20 cellular contexts compared by ENCODE assay signal in genomic region chr3:45333549-45333948, GRCh38. TPM values are rescaled to one million over a fixed set of nuclear protein-coding genes. Genes with fewer than 3 reads are reported as not detected.
A peak's percentile ranks its signal among the peaks of the same experiment; 100 is the strongest.
DNase-seq lines count a peak whose midpoint lies in the region; ATAC-seq, FAIRE-seq and TF ChIP-seq lines count a peak whose summit lies in the region.
"Had no signal": no experiment of that assay in that cellular context is flagged by ENCODE, and none has a peak within 500 bp of the region (broad histone marks: within the 10 kb centered on the region; RNA-seq: fewer than 3 reads in every experiment).

No MANE protein-coding gene starts in this region.

- no peak overlapping the region for H3K4me3 Mint-ChIP-seq in MCF 10A (ENCODE audit: unreplicated experiment)
- no peak overlapping the region for H3K4me3 Mint-ChIP-seq in CD4-positive, alpha-beta memory T cell
- H3K4me3 Mint-ChIP-seq: CD4-positive, alpha-beta T cell had no signal

- no peaks in the 10 kb centered on the region for H3K4me1 Mint-ChIP-seq in MCF 10A (ENCODE audit: insufficient read depth, unreplicated experiment)
- peaks cover 0 to 2% (median 0%) of the 10 kb centered on the region in 4 donors for H3K4me1 Mint-ChIP-seq in CD4-positive, alpha-beta memory T cell

- no peak overlapping the region for H4K8ac ChIP-seq in H1 (ENCODE audit: extremely low read depth, insufficient read depth, low read length)

- no peaks in the 10 kb centered on the region for H3K23me2 ChIP-seq in H1 (ENCODE audit: low read depth, low read length)

- TF ChIP-seq POLR2A in H1 (IDR thresholded peaks at IDR 0.05; ENCODE audit: control extremely low read depth in 1 of 2, low read depth in 2 of 2, low read length in 2 of 2) (no peak), tibial nerve (IDR thresholded peaks at IDR 0.05) (no peak)

- peak; percentile 13 for DNase-seq in MCF 10A (ENCODE audit: unreplicated experiment)
- no peak for DNase-seq in mammary epithelial cell
- peak; percentile 18 for DNase-seq in PC-3
- no peak for DNase-seq in H1 (ENCODE audit: low read depth in 1 of 2, low spot score in 2 of 2)
- DNase-seq in tibial nerve (ENCODE audit: low spot score in 2 of 2), result no peak
- DNase-seq in CD4-positive, alpha-beta memory T cell, result no peak
- DNase-seq: activated CD4-positive, CD25-positive, alpha-beta regulatory T cell; activated gamma-delta T cell treated with Interleukin-2 at 50 U/mL for 16 hours; CD4-positive, alpha-beta T cell; dermis blood vessel endothelial cell; KG1; left cardiac atrium; NCI-H2029 treated with DMSO at 0.1 percent for 48 hours; NCI-H526 treated with DMSO at 0.1 percent for 48 hours; stimulated activated CD4-positive, alpha-beta T cell treated with anti-CD3 and anti-CD28 coated beads, Interleukin-4, amount 100 ng/mL, for 24 hours; T-helper 1 cell had no signal

- POLR2A ChIA-PET in MCF 10A (lab: Yijun Ruan, JAX) (no interaction called here), PC-3 (lab: Charles Lee; ENCODE audit: unreplicated experiment) (no interaction called here), H1 (lab: Charles Lee; ENCODE audit: partially characterized antibody) (no interaction called here)
- POLR2A ChIA-PET in CD4-positive, alpha-beta memory T cell (lab: Charles Lee; ENCODE audit: partially characterized antibody), result no interaction called here

- H3K9ac ChIP-seq in mammary epithelial cell (ENCODE audit: insufficient read depth, low read length) (no peak overlapping the region), PC-3 (ENCODE audit: low read length) (no peak overlapping the region), H1 (replicated peaks in 1 of 4; ENCODE audit: extremely low read depth in 1 of 4, low read depth in 3 of 4, low read length in 3 of 4) (no peak overlapping the region)

- no peak overlapping the region for H2BK15ac ChIP-seq in H1 (ENCODE audit: low read length)

- H3K4me1 ChIP-seq in mammary epithelial cell (ENCODE audit: insufficient read depth, low read length), result no peaks in the 10 kb centered on the region
- peaks cover 7% of the 10 kb centered on the region; the same call in 1 of the 2 replicates for H3K4me1 ChIP-seq in PC-3 (ENCODE audit: insufficient read depth, low read length)
- peaks cover 3 to 16% (median 9%) of the 10 kb centered on the region in 4 experiments for H3K4me1 ChIP-seq in H1 (replicated peaks in 1 of 4; ENCODE audit: control insufficient read depth in 3 of 4, insufficient read depth in 4 of 4, low read length in 3 of 4)
- no peaks in the 10 kb centered on the region for H3K4me1 ChIP-seq in tibial nerve
- H3K4me1 ChIP-seq in CD4-positive, alpha-beta memory T cell (ENCODE audit: insufficient read depth, low read length), result no peaks in the 10 kb centered on the region
- H3K4me1 ChIP-seq: esophagus muscularis mucosa had no signal

- H3K9me2 ChIP-seq in PC-3 (replicated peaks; ENCODE audit: low read length), result no peaks in the 10 kb centered on the region

- TF ChIP-seq RAD21 in H1 (IDR thresholded peaks at IDR 0.05 in 1 of 2, conservative IDR thresholded peaks at IDR 0.05 in 1 of 2; ENCODE audit: low read depth in 2 of 2, low read length in 2 of 2), result peak in 1 of 2 experiments; percentile 24; a peak in 1 of 4 replicates

- no peaks in the 10 kb centered on the region for H3K79me1 ChIP-seq in H1 (ENCODE audit: low read depth, low read length)

- H3K27ac ChIP-seq in mammary epithelial cell (ENCODE audit: insufficient read depth, low read depth, low read length) (no peak overlapping the region), PC-3 (ENCODE audit: low read length) (no peak overlapping the region), H1 (ENCODE audit: low read depth, low read length) (no peak overlapping the region), tibial nerve (no peak overlapping the region)
- H3K27ac ChIP-seq in CD4-positive, alpha-beta memory T cell (ENCODE audit: low read depth, low read length), result no peak overlapping the region
- H3K27ac ChIP-seq: esophagus muscularis mucosa had no signal

- no peak overlapping the region for H3K27ac Mint-ChIP-seq in MCF 10A (ENCODE audit: low read depth, unreplicated experiment)
- no peak overlapping the region for H3K27ac Mint-ChIP-seq in CD4-positive, alpha-beta memory T cell
- H3K27ac Mint-ChIP-seq: CD4-positive, alpha-beta T cell had no signal

- peak overlapping the region; percentile 13; the same call in 1 of the 2 replicates for H3K18ac ChIP-seq in H1 (ENCODE audit: extremely low read depth, low read length)

- H2AK5ac ChIP-seq in H1 (ENCODE audit: low read depth, low read length), result no peak overlapping the region

- no peaks in the 10 kb centered on the region for H3F3A ChIP-seq in PC-3 (ENCODE audit: low read length, unreplicated experiment)

- H3K4me3 ChIP-seq in mammary epithelial cell (replicated peaks in 1 of 3; ENCODE audit: insufficient read depth in 1 of 3, low read depth in 2 of 3, low read length in 3 of 3) (no peak overlapping the region), PC-3 (ENCODE audit: low read length) (no peak overlapping the region), H1 (ENCODE audit: extremely low read depth in 1 of 4, insufficient read depth in 2 of 4, low read depth in 3 of 4, low read length in 4 of 4) (no peak overlapping the region), tibial nerve (no peak overlapping the region)
- H3K4me3 ChIP-seq in CD4-positive, alpha-beta memory T cell (ENCODE audit: low read length in 2 of 2), result no peak overlapping the region
- H3K4me3 ChIP-seq: esophagus muscularis mucosa had no signal

- H4K20me1 ChIP-seq in mammary epithelial cell (ENCODE audit: insufficient read depth, low read length) (no peaks in the 10 kb centered on the region), PC-3 (ENCODE audit: low read length) (no peaks in the 10 kb centered on the region), H1 (replicated peaks in 1 of 2; ENCODE audit: control insufficient read depth in 1 of 2, insufficient read depth in 2 of 2, low read length in 2 of 2) (no peaks in the 10 kb centered on the region)

- H2BK5ac ChIP-seq in H1 (ENCODE audit: low read depth, low read length), result no peak overlapping the region

- no peak overlapping the region for H3K56ac ChIP-seq in H1 (replicated peaks; ENCODE audit: insufficient read length, low read depth, low read length)

- no TSS peak for BruUV-seq in MCF 10A (replicated peaks; lab: Mats Ljungman, UMichigan)
- no TSS peak for BruUV-seq in mammary epithelial cell (replicated peaks; lab: Mats Ljungman, UMichigan)
- BruUV-seq in PC-3 (replicated peaks; lab: Mats Ljungman, UMichigan), result no TSS peak

- H3K4me2 ChIP-seq in mammary epithelial cell (ENCODE audit: insufficient read depth, low read depth, low read length) (no peak overlapping the region), PC-3 (ENCODE audit: low read length) (no peak overlapping the region), H1 (ENCODE audit: insufficient read depth in 1 of 2, low read depth in 2 of 2, low read length in 2 of 2) (no peak overlapping the region)

- H3K27me3 ChIP-seq in mammary epithelial cell (ENCODE audit: insufficient read depth, low read length), result peaks cover 2% of the 10 kb centered on the region
- H3K27me3 ChIP-seq in PC-3 (ENCODE audit: low read length), result peaks cover 13% of the 10 kb centered on the region; the same call in 1 of the 2 replicates
- no peaks in the 10 kb centered on the region for H3K27me3 ChIP-seq in H1 (replicated peaks in 1 of 4; ENCODE audit: control insufficient read depth in 3 of 4, extremely low read depth in 1 of 4, insufficient read depth in 3 of 4, low read length in 3 of 4)
- no peaks in the 10 kb centered on the region for H3K27me3 ChIP-seq in tibial nerve
- no peaks in the 10 kb centered on the region for H3K27me3 ChIP-seq in CD4-positive, alpha-beta memory T cell (ENCODE audit: insufficient read depth, low read length)

- H3K36me3 Mint-ChIP-seq in MCF 10A (ENCODE audit: insufficient read depth, unreplicated experiment), result no peaks in the 10 kb centered on the region
- no peaks in the 10 kb centered on the region for H3K36me3 Mint-ChIP-seq in CD4-positive, alpha-beta memory T cell

- no peak for TF ChIP-seq EP300 in H1 (IDR thresholded peaks at IDR 0.05; ENCODE audit: borderline replicate concordance in 1 of 2, low read depth in 2 of 2, low read length in 2 of 2)
- no peak for TF ChIP-seq EP300 in tibial nerve (IDR thresholded peaks at IDR 0.05)

- 47% methylated on average over 2 of the region's 2 CpGs for WGBS in mammary epithelial cell (ENCODE audit: low coverage, missing lambda C conversion rate)
- WGBS in H1 (ENCODE audit: extremely low coverage in 1 of 2, insufficient coverage in 1 of 2, insufficient read length in 1 of 2, insufficient replicate concordance in 2 of 2, low coverage in 1 of 2, low lambda C conversion rate in 2 of 2, missing lambda C conversion rate in 1 of 2), 2 experiments, result 52% methylated on average over 2 of the region's 2 CpGs; no CpG with 5 or more reads in 1 of the 2 experiments
- 58 to 68% methylated on average over 2 of the region's 2 CpGs for WGBS in tibial nerve, 2 donors

- intact Hi-C loops in MCF 10A (cut with micrococcal nuclease), result no loop called here
- intact Hi-C loops in mammary epithelial cell (cut with micrococcal nuclease), result no loop called here
- intact Hi-C loops in PC-3 (cut with micrococcal nuclease), result no loop called here
- intact Hi-C loops in CD4-positive, alpha-beta memory T cell (cut with micrococcal nuclease), result no loop called here

- H2BK20ac ChIP-seq in H1 (ENCODE audit: low read length), result no peak overlapping the region

- H3K9me3 ChIP-seq in mammary epithelial cell (replicated peaks; ENCODE audit: insufficient read depth, low read length) (no peaks in the 10 kb centered on the region), PC-3 (ENCODE audit: low read length) (no peaks in the 10 kb centered on the region), H1 (ENCODE audit: insufficient read depth in 2 of 2, low read depth in 1 of 2, low read length in 1 of 2) (no peaks in the 10 kb centered on the region), tibial nerve (no peaks in the 10 kb centered on the region)
- no peaks in the 10 kb centered on the region for H3K9me3 ChIP-seq in CD4-positive, alpha-beta memory T cell (ENCODE audit: control insufficient read depth in 1 of 2, low read length in 2 of 2)
- H3K9me3 ChIP-seq: esophagus muscularis mucosa had no signal

- no peak overlapping the region for H3K4ac ChIP-seq in H1 (replicated peaks; ENCODE audit: insufficient read length, low read depth, low read length)

- no peak overlapping the region for H2BK120ac ChIP-seq in H1 (replicated peaks; ENCODE audit: low read depth, low read length)

- H3K14ac ChIP-seq in H1 (ENCODE audit: insufficient read length), result no peak overlapping the region

- no peak overlapping the region for H4K91ac ChIP-seq in H1 (replicated peaks; ENCODE audit: insufficient read length, low read length)

- dilution Hi-C loops in mammary epithelial cell (cut with HindIII; ENCODE audit: low sequenced_read_pairs), result no loop called here

- H2AFZ ChIP-seq in mammary epithelial cell (ENCODE audit: low read depth, low read length) (no peak overlapping the region), PC-3 (ENCODE audit: low read length) (no peak overlapping the region), H1 (ENCODE audit: low read length) (no peak overlapping the region)

- no peak overlapping the region for H3K23ac ChIP-seq in H1 (ENCODE audit: insufficient read length)

- H2BK12ac ChIP-seq in H1 (ENCODE audit: low read depth, low read length), result no peak overlapping the region

- CTCF ChIA-PET in MCF 10A (lab: Yijun Ruan, JAX) (no interaction called here), mammary epithelial cell (lab: Charles Lee; ENCODE audit: low non-redundant PET) (no interaction called here), PC-3 (lab: Charles Lee) (no interaction called here), H1 (lab: Charles Lee; ENCODE audit: partially characterized antibody) (interaction anchor here (0.6 to 3.8 kb wide), 10 partner anchors 11 to 105 kb away, joined by 3 to 19 read pairs (median 4); no protein-coding TSS in a partner anchor)
- CTCF ChIA-PET in CD4-positive, alpha-beta memory T cell (lab: Charles Lee; ENCODE audit: partially characterized antibody), result no interaction called here

- TF ChIP-seq CTCF in MCF 10A (IDR thresholded peaks at IDR 0.05; ENCODE audit: unreplicated experiment), result no peak
- no peak for TF ChIP-seq CTCF in mammary epithelial cell (conservative IDR thresholded peaks at IDR 0.05 in 1 of 2, IDR thresholded peaks at IDR 0.05 in 1 of 2; ENCODE audit: extremely low read depth in 1 of 2, insufficient read depth in 1 of 2, low read depth in 1 of 2, low read length in 2 of 2)
- no peak for TF ChIP-seq CTCF in PC-3 (conservative IDR thresholded peaks at IDR 0.05; ENCODE audit: low read depth, low read length)
- TF ChIP-seq CTCF in H1 (IDR thresholded peaks at IDR 0.05; ENCODE audit: control extremely low read depth in 1 of 3, insufficient read depth in 1 of 3, low read depth in 1 of 3, low read length in 3 of 3), result no peak
- TF ChIP-seq CTCF in tibial nerve (IDR thresholded peaks at IDR 0.05), result no peak

- no peaks in the 10 kb centered on the region for H3K36me3 ChIP-seq in mammary epithelial cell (ENCODE audit: insufficient read depth, low read length)
- no peaks in the 10 kb centered on the region for H3K36me3 ChIP-seq in PC-3 (ENCODE audit: low read depth, low read length)
- no peaks in the 10 kb centered on the region for H3K36me3 ChIP-seq in H1 (ENCODE audit: control insufficient read depth in 2 of 4, insufficient read depth in 4 of 4, low read length in 3 of 4)
- H3K36me3 ChIP-seq in tibial nerve, result no peaks in the 10 kb centered on the region
- no peaks in the 10 kb centered on the region for H3K36me3 ChIP-seq in CD4-positive, alpha-beta memory T cell (ENCODE audit: insufficient read depth, low read length)
- H3K36me3 ChIP-seq: esophagus muscularis mucosa had no signal

- no peak for FAIRE-seq in H1 (lab: Jason Lieb, UNC)
- FAIRE-seq: A204.1 had no signal

- H3K79me2 ChIP-seq in mammary epithelial cell (ENCODE audit: insufficient read depth, low read length) (no peaks in the 10 kb centered on the region), PC-3 (ENCODE audit: low read length) (no peaks in the 10 kb centered on the region), H1 (ENCODE audit: control insufficient read depth in 1 of 2, insufficient read depth in 2 of 2, low read length in 2 of 2) (no peaks in the 10 kb centered on the region)

- in situ Hi-C loops in mammary epithelial cell (cut with MboI; ENCODE audit: low sequenced_read_pairs in 2 of 2), result no loop called here

- ATAC-seq in PC-3 (no peak), GM18868 (IDR thresholded peaks at IDR 0.05; ENCODE audit: unreplicated experiment) (no peak), GM21737 (IDR thresholded peaks at IDR 0.05; ENCODE audit: unreplicated experiment) (no peak)
- ATAC-seq: left cardiac atrium had no signal

- no peak overlapping the region for H4K5ac ChIP-seq in H1 (ENCODE audit: insufficient read length, low read depth, low read length)

- peaks cover 69% of the 10 kb centered on the region for H3K27me3 Mint-ChIP-seq in MCF 10A (ENCODE audit: insufficient read depth, unreplicated experiment)
- peaks cover 25 to 27% of the 10 kb centered on the region in 2 donors for H3K27me3 Mint-ChIP-seq in CD4-positive, alpha-beta memory T cell

- no peaks in the 10 kb centered on the region for H3K9me3 Mint-ChIP-seq in MCF 10A (ENCODE audit: unreplicated experiment)
- H3K9me3 Mint-ChIP-seq in CD4-positive, alpha-beta memory T cell, result no peaks in the 10 kb centered on the region
- H3K9me3 Mint-ChIP-seq: CD4-positive, alpha-beta T cell had no signal

RNA-seq across cellular contexts. Expression of gene LARS2, which starts 54.8 kb away (rescaled TPM):
- 15.6 and 21.2 TPM in 2 replicates for total RNA-seq in MCF 10A (2022)
- 10 to 100 TPM; 21.5 to 24.9 TPM for total RNA-seq in mammary epithelial cell
- 16.6 TPM for polyA plus RNA-seq in mammary epithelial cell
- polyA minus RNA-seq in mammary epithelial cell, result 49.9 TPM
- 29.8 and 34.3 TPM in 2 replicates for total RNA-seq in PC-3 (2014; rRNA removed)
- total RNA-seq in H1 (2021; fragmentation: NEBNext Ultra II Directional; extraction: Animal tissue kit (Norgen Biotek cat#: 25700)), result 54.4 and 55.9 TPM in 2 replicates
- polyA plus RNA-seq in H1 (2011; rRNA removed), result 25.0 and 25.6 TPM in 2 replicates
- 29.3 TPM for polyA plus RNA-seq in H1 (2011; cell fraction: cytosol; rRNA removed)
- polyA plus RNA-seq in H1 (2011; cell fraction: nucleus; rRNA removed), result 80.2 TPM
- polyA plus RNA-seq in H1 (2012, experiment 1 of 2), result 29.2 to 38.6 TPM (median 33.3 TPM) in 4 replicates
- 12.9 TPM for polyA plus RNA-seq in H1 (2012, experiment 2 of 2)
- 35.2 TPM for polyA plus RNA-seq in H1 (2013, experiment 1 of 2)
- 31.9 TPM for polyA plus RNA-seq in H1 (2013, experiment 2 of 2)
- polyA minus RNA-seq in H1 (2011; rRNA and poly(A)+ RNA removed), result 75.5 and 85.7 TPM in 2 replicates
- polyA minus RNA-seq in H1 (2011; cell fraction: cytosol; rRNA and poly(A)+ RNA removed), result 25.6 TPM
- 82.2 TPM for polyA minus RNA-seq in H1 (2011; cell fraction: nucleus; rRNA and poly(A)+ RNA removed)
- total RNA-seq in tibial nerve, result 10 to 100 TPM; 11.6 to 25.5 (median 15.9) TPM
- total RNA-seq in CD4-positive, alpha-beta memory T cell, result 10 to 100 TPM; 17.7 to 20.2 TPM
- polyA plus RNA-seq in CD4-positive, alpha-beta memory T cell, result 1 to 10 TPM; 5.8 to 8.8 TPM

Comparison
In these comparisons a context has a peak if more than half of its experiments do, and no peak if none do; other contexts are left out.
1. DNase-seq: peak in MCF 10A (single experiment) and PC-3 (single experiment); none in mammary epithelial cell (single experiment), H1 (0 of 2), tibial nerve (0 of 2) and CD4-positive, alpha-beta memory T cell (0 of 5).